ENCODE assay signal across 17 cellular contexts in the genomic region with DNA sequence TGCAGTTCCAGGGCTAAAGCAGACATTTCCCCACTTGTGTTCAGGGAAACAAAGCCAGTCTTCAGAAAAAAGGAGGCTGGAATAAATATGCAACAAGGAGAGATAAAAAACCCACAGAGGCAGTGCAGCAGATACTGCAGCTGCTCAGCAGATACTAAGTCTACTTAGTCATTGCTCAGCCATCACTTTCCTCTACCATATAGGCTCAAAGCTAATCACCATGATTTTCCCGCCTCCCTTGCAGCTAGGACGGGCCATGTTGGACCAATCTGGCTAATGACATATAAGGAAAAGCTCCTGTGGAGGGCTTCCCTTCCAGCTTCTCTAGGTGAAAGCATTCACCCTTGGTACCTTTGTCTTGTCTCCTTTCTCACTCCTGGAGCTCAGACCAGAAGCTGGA. TPM values are rescaled to one million over a fixed set of nuclear protein-coding genes. Genes with fewer than 3 reads are reported as not detected.
DNase-seq lines count a peak whose midpoint lies in the region; ATAC-seq, FAIRE-seq and TF ChIP-seq lines count a peak whose summit lies in the region.
"Had no signal": no experiment of that assay in that cellular context is flagged by ENCODE, and none has a peak within 500 bp of the region (broad histone marks: within the 10 kb centered on the region; RNA-seq: fewer than 3 reads in every experiment).

No MANE protein-coding gene starts in this region.

- H3K27me3 ChIP-seq in mammary epithelial cell (ENCODE audit: insufficient read depth, low read length) (no peaks in the 10 kb centered on the region), breast epithelium (no peaks in the 10 kb centered on the region), K562 (ENCODE audit: control insufficient read depth in 2 of 2, insufficient read depth in 2 of 2, low read length in 2 of 2) (peaks cover 7 to 10% of the 10 kb centered on the region in 2 experiments; a peak in 4 of 5 replicates), transverse colon (no peaks in the 10 kb centered on the region)
- H3K27me3 ChIP-seq: BLaER1 had no signal

- H3K79me2 ChIP-seq in mammary epithelial cell (ENCODE audit: insufficient read depth, low read length) (no peaks in the 10 kb centered on the region), K562 (ENCODE audit: control insufficient read depth, insufficient read depth, low read length) (no peaks in the 10 kb centered on the region)

- peaks cover 20% of the 10 kb centered on the region for H3K4me1 ChIP-seq in mammary epithelial cell (ENCODE audit: insufficient read depth, low read length)
- H3K4me1 ChIP-seq in breast epithelium = no peaks in the 10 kb centered on the region
- H3K4me1 ChIP-seq in K562 (replicated peaks in 1 of 2; ENCODE audit: control insufficient read depth in 2 of 2, insufficient read depth in 2 of 2, low read length in 2 of 2) = no peaks in the 10 kb centered on the region; a peak in 1 of 5 replicates
- H3K4me1 ChIP-seq in transverse colon = no peaks in the 10 kb centered on the region
- H3K4me1 ChIP-seq: Caco-2 had no signal

- no peak for TF ChIP-seq POLR2A in breast epithelium (IDR thresholded peaks at IDR 0.05)
- no peak for TF ChIP-seq POLR2A in K562 (conservative IDR thresholded peaks at IDR 0.05)
- TF ChIP-seq POLR2A in transverse colon (IDR thresholded peaks at IDR 0.05) = no peak

- H2AFZ ChIP-seq in mammary epithelial cell (ENCODE audit: low read depth, low read length) (peak overlapping the region; percentile 58), K562 (ENCODE audit: low read depth, low read length) (no peak overlapping the region)
- H2AFZ ChIP-seq: GM23338 had no signal

- H3K9ac ChIP-seq in mammary epithelial cell (ENCODE audit: insufficient read depth, low read length) = no peak overlapping the region
- no peak overlapping the region for H3K9ac ChIP-seq in K562 (ENCODE audit: insufficient read depth in 1 of 2, low read depth in 2 of 2, low read length in 2 of 2)
- H3K9ac ChIP-seq: BLaER1 had no signal

- WGBS in mammary epithelial cell (ENCODE audit: low coverage, missing lambda C conversion rate) = 100% methylated on average over 2 of the region's 2 CpGs
- 43% methylated on average over 2 of the region's 2 CpGs for WGBS in K562 (ENCODE audit: insufficient coverage, low coverage, missing lambda C conversion rate)
- WGBS in transverse colon (ENCODE audit: low coverage in 1 of 2), 2 donors = 100% methylated on average over 2 of the region's 2 CpGs

- H4K20me1 ChIP-seq in mammary epithelial cell (ENCODE audit: insufficient read depth, low read length) (no peaks in the 10 kb centered on the region), K562 (replicated peaks; ENCODE audit: control insufficient read depth, insufficient read depth, low read length) (no peaks in the 10 kb centered on the region)
- H4K20me1 ChIP-seq: BLaER1 had no signal

- intact Hi-C loops in mammary epithelial cell (cut with micrococcal nuclease) (no loop called here), breast epithelium (cut with DNase I; ENCODE audit: low total_unique reads) (no loop called here), K562 (cut with micrococcal nuclease) (no loop called here), transverse colon (cut with DNase I; ENCODE audit: low total_unique reads) (no loop called here)

- no peak for DNase-seq in mammary epithelial cell
- DNase-seq in breast epithelium (ENCODE audit: low spot score in 2 of 2) = no peak
- DNase-seq in K562 (ENCODE audit: extremely low read depth in 1 of 4, low spot score in 3 of 4) = no peak
- DNase-seq in fibroblast of the aortic adventitia (ENCODE audit: low read depth) = peak; percentile 22
- DNase-seq in HuH-7.5 (ENCODE audit: low spot score) = no peak
- no peak for DNase-seq in SKM-1 (lab: John Stamatoyannopoulos, UW; ENCODE audit: unreplicated experiment)
- no peak for DNase-seq in transverse colon
- no peak for DNase-seq in GM19238 (ENCODE audit: insufficient read length, low spot score)
- DNase-seq: 8988T; AML-193; Caco-2; CD8-positive, alpha-beta memory T cell; H9 had no signal

- no peaks in the 10 kb centered on the region for H3K9me1 ChIP-seq in K562 (ENCODE audit: control insufficient read depth, insufficient read depth, low read length)

- no peak overlapping the region for H3K4me2 ChIP-seq in mammary epithelial cell (ENCODE audit: insufficient read depth, low read depth, low read length)
- no peak overlapping the region for H3K4me2 ChIP-seq in K562 (ENCODE audit: insufficient read depth, low read length)
- H3K4me2 ChIP-seq: BLaER1, GM23338 had no signal

- H3K4me3 ChIP-seq in mammary epithelial cell (replicated peaks in 1 of 3; ENCODE audit: insufficient read depth in 1 of 3, low read depth in 2 of 3, low read length in 3 of 3) (no peak overlapping the region), breast epithelium (no peak overlapping the region), K562 (no peak overlapping the region), fibroblast of the aortic adventitia (ENCODE audit: low read depth, low read length) (no peak overlapping the region), transverse colon (no peak overlapping the region)
- H3K4me3 ChIP-seq: BLaER1, GM23338 had no signal

- peak overlapping the region; percentile 29 for H3K27ac ChIP-seq in mammary epithelial cell (ENCODE audit: insufficient read depth, low read depth, low read length)
- peak overlapping the region in 1 of 2 donors; percentile 70 for H3K27ac ChIP-seq in breast epithelium
- no peak overlapping the region for H3K27ac ChIP-seq in K562 (ENCODE audit: extremely low read depth, low read depth, low read length)
- H3K27ac ChIP-seq in transverse colon = no peak overlapping the region
- H3K27ac ChIP-seq: BLaER1, HL-60 had no signal

- no peak for TF ChIP-seq EP300 in K562 (IDR thresholded peaks at IDR 0.05; ENCODE audit: low read length)
- no peak for TF ChIP-seq EP300 in transverse colon (IDR thresholded peaks at IDR 0.05; ENCODE audit: low read depth)

- POLR2A ChIA-PET in K562 (lab: Yijun Ruan, JAX) = interaction anchor here (0.8 to 1.0 kb wide), 2 partner anchors 8 to 10 kb away, joined by 4 read pairs; partner anchors contain the start of gene EFHD2

- no peak for TF ChIP-seq CTCF in mammary epithelial cell (conservative IDR thresholded peaks at IDR 0.05 in 1 of 2, IDR thresholded peaks at IDR 0.05 in 1 of 2; ENCODE audit: extremely low read depth in 1 of 2, insufficient read depth in 1 of 2, low read depth in 1 of 2, low read length in 2 of 2)
- no peak for TF ChIP-seq CTCF in breast epithelium (IDR thresholded peaks at IDR 0.05)
- TF ChIP-seq CTCF in K562 (IDR thresholded peaks at IDR 0.05 in 2 of 3, conservative IDR thresholded peaks at IDR 0.05 in 1 of 3; ENCODE audit: insufficient read depth in 2 of 3, low read depth in 1 of 3, low read length in 3 of 3) = no peak
- TF ChIP-seq CTCF in fibroblast of the aortic adventitia (IDR thresholded peaks at IDR 0.05; ENCODE audit: insufficient read depth, low read length) = no peak
- TF ChIP-seq CTCF in transverse colon (IDR thresholded peaks at IDR 0.05) = no peak

- dilution Hi-C loops in mammary epithelial cell (cut with HindIII; ENCODE audit: low sequenced_read_pairs) = loop anchor here (10.0 kb wide), 1 partner anchor 45 kb away; no protein-coding TSS in a partner anchor

- CTCF ChIA-PET in mammary epithelial cell (lab: Charles Lee; ENCODE audit: low non-redundant PET) = interaction anchor here (0.7 kb wide), 1 partner anchor 400 kb away, joined by 5 read pairs; no protein-coding TSS in a partner anchor
- CTCF ChIA-PET in K562 (lab: Yijun Ruan, JAX; ENCODE audit: low intra/inter-chr PET ratio) = no interaction called here

- no TSS peak for BruUV-seq in mammary epithelial cell (replicated peaks; lab: Mats Ljungman, UMichigan)
- BruUV-seq in K562 (replicated peaks; lab: Mats Ljungman, UMichigan) = no TSS peak

- in situ Hi-C loops in mammary epithelial cell (cut with MboI; ENCODE audit: low sequenced_read_pairs in 2 of 2) = no loop called here
- in situ Hi-C loops in K562 (cut with MboI) = no loop called here
- in situ Hi-C loops in transverse colon (cut with MboI; ENCODE audit: low pct_ligation_motif_present in 1 of 4, low pct_unique_long_range_greater_than_20kb in 1 of 4, low sequenced_read_pairs in 3 of 4) = no loop called here

- no peak for ATAC-seq in K562
- ATAC-seq: GM23338 had no signal

- TF ChIP-seq RAD21 in K562 (CRISPR knock-in tag; conservative IDR thresholded peaks at IDR 0.05 in 1 of 2, IDR thresholded peaks at IDR 0.05 in 1 of 2) = no peak

- H3K36me3 ChIP-seq in mammary epithelial cell (ENCODE audit: insufficient read depth, low read length) (no peaks in the 10 kb centered on the region), breast epithelium (no peaks in the 10 kb centered on the region), K562 (ENCODE audit: control insufficient read depth, insufficient read depth, low read length) (no peaks in the 10 kb centered on the region), transverse colon (no peaks in the 10 kb centered on the region)
- H3K36me3 ChIP-seq: BLaER1 had no signal

- FAIRE-seq in K562 (lab: Jason Lieb, UNC) = no peak

- peaks cover 5% of the 10 kb centered on the region for H3K9me3 ChIP-seq in mammary epithelial cell (replicated peaks; ENCODE audit: insufficient read depth, low read length)
- H3K9me3 ChIP-seq in breast epithelium = peaks cover 6 to 11% of the 10 kb centered on the region in 2 donors
- peaks cover 13% of the 10 kb centered on the region for H3K9me3 ChIP-seq in K562 (replicated peaks; ENCODE audit: control insufficient read depth, insufficient read depth, low read depth, low read length)
- no peaks in the 10 kb centered on the region for H3K9me3 ChIP-seq in transverse colon
- H3K9me3 ChIP-seq: Caco-2 had no signal

RNA-seq across cellular contexts. Expression of gene EFHD2, which starts 10.0 kb away (rescaled TPM):
- total RNA-seq in mammary epithelial cell = 10 to 100 TPM; 17.8 to 56.2 TPM
- 61.9 TPM for polyA plus RNA-seq in mammary epithelial cell
- polyA minus RNA-seq in mammary epithelial cell = 17.1 TPM
- 10 to 100 TPM; 24.9 to 43.9 (median 32.8) TPM for total RNA-seq in breast epithelium
- 5.8 and 18.8 TPM in 2 replicates for total RNA-seq in K562 (2011; cell fraction: chromatin; rRNA removed; ENCODE audit: low replicate concordance)
- total RNA-seq in K562 (2011; cell fraction: nucleolus; rRNA removed) = 14.5 and 18.0 TPM in 2 replicates
- 10.8 and 14.2 TPM in 2 replicates for total RNA-seq in K562 (2011; cell fraction: nucleoplasm; rRNA removed)
- total RNA-seq in K562 (2014; rRNA removed) = 53.6 and 62.9 TPM in 2 replicates
- total RNA-seq in K562 (2014; rRNA removed; fragmentation: Illumina TruSeq; extraction: Trizol) = 8.6 and 8.8 TPM in 2 replicates
- 25.2 and 27.9 TPM in 2 replicates for total RNA-seq in K562 (2015; rRNA removed; fragmentation: Illumina TruSeq; extraction: Trizol)
- 64.3 and 70.0 TPM in 2 replicates for total RNA-seq in K562 (2021)
- 19.7 and 22.8 TPM in 2 replicates for polyA plus RNA-seq in K562 (2011; rRNA removed)
- polyA plus RNA-seq in K562 (2011; cell fraction: cytosol; rRNA removed) = 25.0 and 52.4 TPM in 2 replicates
- polyA plus RNA-seq in K562 (2011; cell fraction: nucleus; rRNA removed) = 15.0 and 24.5 TPM in 2 replicates
- 38.1 and 44.7 TPM in 2 replicates for polyA plus RNA-seq in K562 (2012)
- 26.1 and 40.7 TPM in 2 replicates for polyA plus RNA-seq in K562 (2014; fragmentation: Illumina TruSeq; extraction: Trizol)
- 1 to 10 TPM; 1.7 to 1.8 TPM for polyA plus RNA-seq in K562 (2014; fragmentation: Nextera tagmentation; extraction: Ambion mirVana)
- 62.3 and 73.5 TPM in 2 replicates for polyA plus RNA-seq in K562 (2014; rRNA removed)
- polyA minus RNA-seq in K562 (2011; rRNA and poly(A)+ RNA removed) = 5.5 and 6.9 TPM in 2 replicates
- 16.4 and 20.5 TPM in 2 replicates for polyA minus RNA-seq in K562 (2011; cell fraction: cytosol; rRNA and poly(A)+ RNA removed)
- 4.4 and 5.1 TPM in 2 replicates for polyA minus RNA-seq in K562 (2011; cell fraction: nucleus; rRNA and poly(A)+ RNA removed)
- 11.1 and 28.1 TPM in 2 replicates for total RNA-seq in fibroblast of the aortic adventitia (ENCODE audit: low replicate concordance)
- total RNA-seq in transverse colon = 100 to 1,000 TPM in 3 of 4 donors, 10 to 100 TPM in 1; 88.0 to 188 (median 174) TPM

RNA-seq across cellular contexts. Expression of gene CTRC, which starts 38.5 kb away (rescaled TPM):
- total RNA-seq in mammary epithelial cell (not detected), breast epithelium (under 1 TPM in 1 of 3 donors, not detected in 2; 0.16 TPM), K562 (2014; rRNA removed) (not detected in 2 replicates), K562 (2014; rRNA removed; fragmentation: Illumina TruSeq; extraction: Trizol) (not detected in 2 replicates), K562 (2015; rRNA removed; fragmentation: Illumina TruSeq; extraction: Trizol) (not detected in 2 replicates), K562 (2021) (0.84 and 1.2 TPM in 2 replicates), fibroblast of the aortic adventitia (ENCODE audit: low replicate concordance) (not detected in 2 replicates), transverse colon (under 1 TPM in 1 of 4 donors, not detected in 3; 0.64 TPM)
- polyA plus RNA-seq in mammary epithelial cell (not detected), K562 (2011; rRNA removed) (not detected in 2 replicates), K562 (2014; fragmentation: Illumina TruSeq; extraction: Trizol) (not detected in 2 replicates), K562 (2014; fragmentation: Nextera tagmentation; extraction: Ambion mirVana) (not detected), K562 (2014; rRNA removed) (not detected in 2 replicates)
- not detected for polyA minus RNA-seq in mammary epithelial cell
- total RNA-seq in K562 (2011; cell fraction: chromatin; rRNA removed; ENCODE audit: low replicate concordance) = not detected in 2 replicates
- not detected in 2 replicates for total RNA-seq in K562 (2011; cell fraction: nucleolus; rRNA removed)
- not detected in 2 replicates for total RNA-seq in K562 (2011; cell fraction: nucleoplasm; rRNA removed)
- not detected in 2 replicates for polyA plus RNA-seq in K562 (2011; cell fraction: cytosol; rRNA removed)
- polyA plus RNA-seq in K562 (2011; cell fraction: nucleus; rRNA removed) = not detected in 2 replicates
- polyA plus RNA-seq in K562 (2012) = 0.03 and 0.12 TPM in 2 replicates
- not detected in 2 replicates for polyA minus RNA-seq in K562 (2011; rRNA and poly(A)+ RNA removed)
- not detected in 2 replicates for polyA minus RNA-seq in K562 (2011; cell fraction: cytosol; rRNA and poly(A)+ RNA removed)
- not detected in 2 replicates for polyA minus RNA-seq in K562 (2011; cell fraction: nucleus; rRNA and poly(A)+ RNA removed)
- total RNA-seq: Caco-2; CD8-positive, alpha-beta memory T cell; Daoy; H9 had no signal
- polyA plus RNA-seq: CD8-positive, alpha-beta memory T cell; GM23338 had no signal

RNA-seq across cellular contexts. Expression of gene CELA2A, which starts 56.8 kb away (rescaled TPM):
- not detected for total RNA-seq in mammary epithelial cell
- not detected for polyA plus RNA-seq in mammary epithelial cell
- polyA minus RNA-seq in mammary epithelial cell = not detected
- not detected for total RNA-seq in breast epithelium
- total RNA-seq in K562 (2011; cell fraction: chromatin; rRNA removed; ENCODE audit: low replicate concordance) = not detected in 2 replicates
- total RNA-seq in K562 (2011; cell fraction: nucleolus; rRNA removed) = not detected in 2 replicates
- total RNA-seq in K562 (2011; cell fraction: nucleoplasm; rRNA removed) = not detected in 2 replicates
- not detected in 2 replicates for total RNA-seq in K562 (2014; rRNA removed)
- not detected in 2 replicates for total RNA-seq in K562 (2014; rRNA removed; fragmentation: Illumina TruSeq; extraction: Trizol)
- not detected in 2 replicates for total RNA-seq in K562 (2015; rRNA removed; fragmentation: Illumina TruSeq; extraction: Trizol)
- total RNA-seq in K562 (2021) = 0.47 and 0.62 TPM in 2 replicates
- polyA plus RNA-seq in K562 (2011; rRNA removed) = not detected in 2 replicates
- not detected in 2 replicates for polyA plus RNA-seq in K562 (2011; cell fraction: cytosol; rRNA removed)
- polyA plus RNA-seq in K562 (2011; cell fraction: nucleus; rRNA removed) = 0.17 TPM in 1 of 2 replicates, not detected in the other
- 0.30 TPM in 1 of 2 replicates, not detected in the other for polyA plus RNA-seq in K562 (2012)
- polyA plus RNA-seq in K562 (2014; fragmentation: Illumina TruSeq; extraction: Trizol) = not detected in 2 replicates
- not detected for polyA plus RNA-seq in K562 (2014; fragmentation: Nextera tagmentation; extraction: Ambion mirVana)
- polyA plus RNA-seq in K562 (2014; rRNA removed) = not detected in 2 replicates
- polyA minus RNA-seq in K562 (2011; rRNA and poly(A)+ RNA removed) = not detected in 2 replicates
- not detected in 2 replicates for polyA minus RNA-seq in K562 (2011; cell fraction: cytosol; rRNA and poly(A)+ RNA removed)
- polyA minus RNA-seq in K562 (2011; cell fraction: nucleus; rRNA and poly(A)+ RNA removed) = not detected in 2 replicates
- total RNA-seq in fibroblast of the aortic adventitia (ENCODE audit: low replicate concordance) = not detected in 2 replicates
- total RNA-seq in transverse colon = not detected
- total RNA-seq: Caco-2; CD8-positive, alpha-beta memory T cell; Daoy; GM23338; H9 had no signal
- polyA plus RNA-seq: CD8-positive, alpha-beta memory T cell; GM23338 had no signal
